14 cellular contexts compared by ENCODE assay signal in the genomic region with DNA sequence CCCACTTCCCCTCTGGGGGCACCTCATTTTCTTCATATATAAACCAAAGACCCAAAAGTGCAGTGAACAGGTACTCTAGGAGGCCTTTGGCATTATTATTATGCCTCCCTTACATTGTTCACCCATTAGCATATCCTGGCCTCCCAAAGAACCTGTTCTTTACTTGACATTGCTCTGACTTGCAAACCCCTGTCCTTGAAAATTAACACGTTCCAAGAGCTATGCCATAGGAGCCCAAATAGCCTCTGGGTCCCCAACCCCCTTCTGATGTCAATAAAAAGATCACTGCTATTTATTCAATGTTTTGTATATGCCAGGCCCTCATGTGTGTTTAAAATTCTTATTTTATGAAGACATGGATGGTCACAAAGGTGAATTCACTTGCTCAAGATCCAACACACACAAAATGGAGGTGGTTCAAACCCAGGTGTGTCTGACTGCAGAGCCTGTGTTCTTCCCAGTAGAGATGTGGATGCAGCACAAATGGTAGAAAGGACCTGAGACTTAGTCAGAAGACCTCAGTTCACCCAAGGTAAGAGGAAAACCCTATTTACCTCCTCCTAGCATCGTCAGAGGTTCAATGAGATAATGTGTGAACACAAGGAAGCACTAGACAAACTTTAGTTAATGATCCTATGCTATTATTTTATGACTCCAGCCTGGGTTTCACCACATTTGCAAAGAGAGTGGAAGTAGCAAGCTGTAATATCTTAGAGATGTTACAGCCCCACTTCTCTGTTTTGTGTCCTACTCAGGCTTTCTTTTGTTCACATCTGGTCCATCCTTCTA. TPM values are rescaled to one million over a fixed set of nuclear protein-coding genes. Genes with fewer than 3 reads are reported as not detected.
DNase-seq lines count a peak whose midpoint lies in the region; ATAC-seq and TF ChIP-seq lines count a peak whose summit lies in the region.
"Had no signal": no experiment of that assay in that cellular context is flagged by ENCODE, and none has a peak within 500 bp of the region (broad histone marks: within the 10 kb centered on the region; RNA-seq: fewer than 3 reads in every experiment).

No MANE protein-coding gene starts in this region.

- ATAC-seq in GM23338, result no peak; the same call in 2 of the 3 replicates
- no peak for ATAC-seq in activated T-helper 17 cell treated with anti-CD3 and anti-CD28 coated beads, Interleukin-2, amount 50 U/mL, for 72 hours (replicated peaks)
- ATAC-seq in naive B cell (ENCODE audit: low read depth in 2 of 2), result no peak
- ATAC-seq in GM21529 (IDR thresholded peaks at IDR 0.05; ENCODE audit: unreplicated experiment), result no peak
- ATAC-seq: esophagus mucosa had no signal

- no peak overlapping the region for H2AFZ ChIP-seq in GM23338

- peaks cover 9% of the 10 kb centered on the region; the same call in 1 of the 2 replicates for H3K9me2 ChIP-seq in GM23338 (ENCODE audit: insufficient read depth)

- H3K4me3 Mint-ChIP-seq in GM23338 (no peak overlapping the region), naive B cell (peak overlapping the region; percentile 3 to 87 (median 78))
- peak overlapping the region; percentile 27 for H3K4me3 Mint-ChIP-seq in activated T-helper 17 cell treated with anti-CD3 and anti-CD28 coated beads, Interleukin-2, amount 50 U/mL, for 72 hours

- H4K20me1 ChIP-seq in BLaER1 (no peaks in the 10 kb centered on the region), GM23338 (replicated peaks; ENCODE audit: insufficient read depth) (peaks cover 27% of the 10 kb centered on the region)

- H3K27me3 Mint-ChIP-seq in GM23338 (ENCODE audit: insufficient read depth, low read depth, poor library complexity), result peaks cover 3% of the 10 kb centered on the region
- no peaks in the 10 kb centered on the region for H3K27me3 Mint-ChIP-seq in activated T-helper 17 cell treated with anti-CD3 and anti-CD28 coated beads, Interleukin-2, amount 50 U/mL, for 72 hours
- no peaks in the 10 kb centered on the region for H3K27me3 Mint-ChIP-seq in naive B cell

- no peak for DNase-seq in GM23338 (ENCODE audit: low spot score)
- no peak for DNase-seq in naive B cell
- DNase-seq in HPDE6-E6E7 (ENCODE audit: extremely low spot score), result no peak
- no peak for DNase-seq in hepatic stellate cell (ENCODE audit: low spot score)
- DNase-seq in A172 (ENCODE audit: low spot score), result no peak
- DNase-seq: activated CD4-positive, alpha-beta T cell treated with anti-CD3 and anti-CD28 coated beads for 48 hours; KBM-7; NCI-H446 treated with DMSO at 0.1 percent for 48 hours had no signal

- TF ChIP-seq CTCF in GM23338 (conservative IDR thresholded peaks at IDR 0.05; ENCODE audit: low read depth in 2 of 2), result no peak

- H3K4me3 ChIP-seq in BLaER1 (peak overlapping the region; percentile 9), GM23338 (no peak overlapping the region)
- H3K4me3 ChIP-seq: prostate gland had no signal

- H3F3A ChIP-seq in GM23338 (replicated peaks; ENCODE audit: low read depth), result peaks cover 37% of the 10 kb centered on the region

- H3K4me1 ChIP-seq in BLaER1 (peaks cover 88% of the 10 kb centered on the region), GM23338 (ENCODE audit: insufficient read depth) (peaks cover 10% of the 10 kb centered on the region)

- H3K4me2 ChIP-seq in BLaER1 (peak overlapping the region; percentile 97), GM23338 (no peak overlapping the region)

- H3K4me1 Mint-ChIP-seq in GM23338 (peaks cover 12% of the 10 kb centered on the region; the same call in 2 of the 3 replicates), naive B cell (peaks cover 39 to 61% (median 50%) of the 10 kb centered on the region in 3 donors)
- peaks cover 48% of the 10 kb centered on the region for H3K4me1 Mint-ChIP-seq in activated T-helper 17 cell treated with anti-CD3 and anti-CD28 coated beads, Interleukin-2, amount 50 U/mL, for 72 hours

- H3K79me2 ChIP-seq in GM23338 (replicated peaks; ENCODE audit: insufficient read depth), result peaks cover 74% of the 10 kb centered on the region

- peaks cover 30% of the 10 kb centered on the region for H3K36me3 Mint-ChIP-seq in GM23338 (ENCODE audit: low read depth)
- H3K36me3 Mint-ChIP-seq in activated T-helper 17 cell treated with anti-CD3 and anti-CD28 coated beads, Interleukin-2, amount 50 U/mL, for 72 hours (ENCODE audit: low read depth), result peaks cover 100% of the 10 kb centered on the region
- peaks cover under 1 to 2% of the 10 kb centered on the region in 2 donors for H3K36me3 Mint-ChIP-seq in naive B cell

- peak overlapping the region; percentile 85 for H3K9ac ChIP-seq in BLaER1

- no peaks in the 10 kb centered on the region for H3K9me3 ChIP-seq in BLaER1
- H3K9me3 ChIP-seq: prostate gland had no signal

- H3K27me3 ChIP-seq in BLaER1 (no peaks in the 10 kb centered on the region), GM23338 (ENCODE audit: insufficient read depth) (no peaks in the 10 kb centered on the region)

- peaks cover 48% of the 10 kb centered on the region for H3K36me3 ChIP-seq in BLaER1
- H3K36me3 ChIP-seq in GM23338 (ENCODE audit: insufficient read depth), result peaks cover 5% of the 10 kb centered on the region; the same call in 1 of the 2 replicates
- H3K36me3 ChIP-seq: prostate gland had no signal

- H3K27ac ChIP-seq in BLaER1 (peak overlapping the region; percentile 97), GM23338 (ENCODE audit: low read depth) (peak overlapping the region; percentile 57)

- H3K27ac Mint-ChIP-seq in GM23338, result no peak overlapping the region
- peak overlapping the region; percentile 82 for H3K27ac Mint-ChIP-seq in activated T-helper 17 cell treated with anti-CD3 and anti-CD28 coated beads, Interleukin-2, amount 50 U/mL, for 72 hours
- H3K27ac Mint-ChIP-seq in naive B cell, result peak overlapping the region; percentile 79 to 95 (median 90)

- H3K9me3 Mint-ChIP-seq in GM23338, result no peaks in the 10 kb centered on the region; the same call in 2 of the 3 replicates
- no peaks in the 10 kb centered on the region for H3K9me3 Mint-ChIP-seq in activated T-helper 17 cell treated with anti-CD3 and anti-CD28 coated beads, Interleukin-2, amount 50 U/mL, for 72 hours
- H3K9me3 Mint-ChIP-seq in naive B cell, result no peaks in the 10 kb centered on the region

TF ChIP-seq in GM23338, 12 proteins besides CTCF, POLR2A, EP300 and RAD21:
- no peak for TF ChIP-seq ZNF114 (CRISPR knock-in tag; IDR thresholded peaks at IDR 0.05)
- TF ChIP-seq ZNF331 (CRISPR knock-in tag; IDR thresholded peaks at IDR 0.05; ENCODE audit: low read depth), result no peak
- no peak for TF ChIP-seq NANOG (IDR thresholded peaks at IDR 0.05; ENCODE audit: borderline replicate concordance)
- no peak for TF ChIP-seq EZH2 (IDR thresholded peaks at IDR 0.05; ENCODE audit: low read depth, unreplicated experiment)
TF ChIP-seq in GM23338: peak in this region for 0.

RNA-seq across cellular contexts. Expression of gene BCL2L1, which starts 36.6 kb away (rescaled TPM):
- total RNA-seq in GM23338 (2014; rRNA removed; shearing (Covaris generic)), result 108 and 110 TPM in 2 replicates
- polyA plus RNA-seq in GM23338 (2016; fragmentation: Nextera tagmentation; extraction: Ambion mirVana) (39.9 and 42.4 TPM in 2 replicates), naive B cell (ENCODE audit: low read depth in 6 of 6) (10 to 100 TPM in 1 of 6 donors, 1 to 10 TPM in 5; 6.2 to 13.0 (median 8.9) TPM)
- total RNA-seq in activated T-helper 17 cell treated with anti-CD3 and anti-CD28 coated beads, Interleukin-2, amount 50 U/mL, for 72 hours, result 100 to 1,000 TPM in 1 of 2 donors, 10 to 100 TPM in 1; 86.7 to 134 TPM
- total RNA-seq in A172 (2014; rRNA removed; shearing (Covaris generic)), result 202 and 212 TPM in 2 replicates

RNA-seq across cellular contexts. Expression of gene COX4I2, which starts 48.3 kb away (rescaled TPM):
- total RNA-seq in GM23338 (2014; rRNA removed; shearing (Covaris generic)), result not detected in 2 replicates
- polyA plus RNA-seq in GM23338 (2016; fragmentation: Nextera tagmentation; extraction: Ambion mirVana) (0.63 and 1.1 TPM in 2 replicates), naive B cell (ENCODE audit: low read depth in 6 of 6) (1 to 10 TPM in 3 of 6 donors, under 1 TPM in 1, not detected in 2; 0.64 to 2.8 (median 1.4) TPM)
- total RNA-seq in activated T-helper 17 cell treated with anti-CD3 and anti-CD28 coated beads, Interleukin-2, amount 50 U/mL, for 72 hours, result not detected
- total RNA-seq in A172 (2014; rRNA removed; shearing (Covaris generic)), result not detected in 2 replicates
- total RNA-seq: SK-MEL-5 had no signal

RNA-seq across cellular contexts. Expression of gene TPX2, which starts 53.0 kb away (rescaled TPM):
- 148 and 159 TPM in 2 replicates for total RNA-seq in GM23338 (2014; rRNA removed; shearing (Covaris generic))
- polyA plus RNA-seq in GM23338 (2016; fragmentation: Nextera tagmentation; extraction: Ambion mirVana) (94.1 and 101 TPM in 2 replicates), naive B cell (ENCODE audit: low read depth in 6 of 6) (under 1 TPM in 5 of 6 donors, not detected in 1; 0.08 to 0.44 (median 0.18) TPM)
- total RNA-seq in activated T-helper 17 cell treated with anti-CD3 and anti-CD28 coated beads, Interleukin-2, amount 50 U/mL, for 72 hours, result 100 to 1,000 TPM; 122 to 142 TPM
- 224 and 245 TPM in 2 replicates for total RNA-seq in A172 (2014; rRNA removed; shearing (Covaris generic))
